Comparison of ENCODE assay signal across 10 cellular contexts in genomic region chr7:31892099-31892787, GRCh38.
DNase-seq lines count a peak whose midpoint lies in the region; ATAC-seq and TF ChIP-seq lines count a peak whose summit lies in the region.
"Had no signal": no experiment of that assay in that cellular context is flagged by ENCODE, and none has a peak within 500 bp of the region (broad histone marks: within the 10 kb centered on the region; RNA-seq: fewer than 3 reads in every experiment).

No MANE protein-coding gene starts in this region.

- H3K9me3 Mint-ChIP-seq in stimulated activated naive B cell treated with anti-CD40 and anti-IgM and Interleukin-4, amounts not matched to agents 10 μg/mL and 1 μg/mL and 100 μg/mL, for 72 hours = peaks cover 4 to 7% of the 10 kb centered on the region in 2 donors
- H3K9me3 Mint-ChIP-seq in HFFc6 = peaks cover 35% of the 10 kb centered on the region

- H3K36me3 ChIP-seq in MG63 = peaks cover 3% of the 10 kb centered on the region; the same call in 1 of the 2 replicates
- H3K36me3 ChIP-seq: tibial artery had no signal

- H3K27me3 Mint-ChIP-seq in stimulated activated naive B cell treated with anti-CD40 and anti-IgM and Interleukin-4, amounts not matched to agents 10 μg/mL and 1 μg/mL and 100 μg/mL, for 72 hours = no peaks in the 10 kb centered on the region
- no peaks in the 10 kb centered on the region; the same call in 1 of the 2 replicates for H3K27me3 Mint-ChIP-seq in HFFc6 (ENCODE audit: insufficient read depth)

- no peaks in the 10 kb centered on the region for H3K36me3 Mint-ChIP-seq in stimulated activated naive B cell treated with anti-CD40 and anti-IgM and Interleukin-4, amounts not matched to agents 10 μg/mL and 1 μg/mL and 100 μg/mL, for 72 hours
- H3K36me3 Mint-ChIP-seq in HFFc6 (ENCODE audit: low read depth) = no peaks in the 10 kb centered on the region

- H3K4me3 Mint-ChIP-seq in stimulated activated naive B cell treated with anti-CD40 and anti-IgM and Interleukin-4, amounts not matched to agents 10 μg/mL and 1 μg/mL and 100 μg/mL, for 72 hours = no peak overlapping the region
- H3K4me3 Mint-ChIP-seq in HFFc6 = no peak overlapping the region

- peak; percentile 44 for DNase-seq in DMS 273 (lab: John Stamatoyannopoulos, UW; ENCODE audit: unreplicated experiment)
- no peak for DNase-seq in DMS 273 treated with DMSO at 0.1 percent for 48 hours (lab: John Stamatoyannopoulos, UW)
- no peak for DNase-seq in stimulated activated naive B cell treated with anti-CD40 and anti-IgM and Interleukin-4, amounts not matched to agents 10 μg/mL and 1 μg/mL and 100 μg/mL, for 72 hours
- no peak for DNase-seq in MG63
- no peak for DNase-seq in left ventricle myocardium superior
- DNase-seq in HFFc6 = no peak
- DNase-seq: activated T-cell treated with anti-CD3 and anti-CD28 coated beads, Interleukin-2, amount 50 U/mL, for 48 hours; tibial artery had no signal

- intact Hi-C loops in left ventricle myocardium superior (cut with micrococcal nuclease) = no loop called here

- H3K4me3 ChIP-seq in MG63 = no peak overlapping the region
- H3K4me3 ChIP-seq: tibial artery had no signal

- no peak overlapping the region for H3K27ac Mint-ChIP-seq in stimulated activated naive B cell treated with anti-CD40 and anti-IgM and Interleukin-4, amounts not matched to agents 10 μg/mL and 1 μg/mL and 100 μg/mL, for 72 hours
- no peak overlapping the region for H3K27ac Mint-ChIP-seq in HFFc6

- H3K4me1 Mint-ChIP-seq in stimulated activated naive B cell treated with anti-CD40 and anti-IgM and Interleukin-4, amounts not matched to agents 10 μg/mL and 1 μg/mL and 100 μg/mL, for 72 hours = no peaks in the 10 kb centered on the region
- H3K4me1 Mint-ChIP-seq in HFFc6 (ENCODE audit: low read depth) = no peaks in the 10 kb centered on the region

- ATAC-seq in GM21576 (IDR thresholded peaks at IDR 0.05; ENCODE audit: unreplicated experiment) = peak; percentile 81
- peak; percentile 87 for ATAC-seq in HG03095 (IDR thresholded peaks at IDR 0.05; ENCODE audit: unreplicated experiment)
- peak; percentile 50 to 76 for ATAC-seq in stimulated activated naive B cell treated with anti-CD40 and anti-IgM and Interleukin-4, amounts not matched to agents 10 μg/mL and 1 μg/mL and 100 μg/mL, for 72 hours (replicated peaks)
- no peak for ATAC-seq in left ventricle myocardium superior

- TF ChIP-seq CTCF in HFFc6 (IDR thresholded peaks at IDR 0.05) = no peak

- H3K27me3 ChIP-seq in MG63 = no peaks in the 10 kb centered on the region
- H3K27me3 ChIP-seq: tibial artery had no signal

- no peaks in the 10 kb centered on the region; the same call in 1 of the 2 replicates for H3K9me3 ChIP-seq in MG63
- H3K9me3 ChIP-seq: tibial artery had no signal
